In the genomic region with DNA sequence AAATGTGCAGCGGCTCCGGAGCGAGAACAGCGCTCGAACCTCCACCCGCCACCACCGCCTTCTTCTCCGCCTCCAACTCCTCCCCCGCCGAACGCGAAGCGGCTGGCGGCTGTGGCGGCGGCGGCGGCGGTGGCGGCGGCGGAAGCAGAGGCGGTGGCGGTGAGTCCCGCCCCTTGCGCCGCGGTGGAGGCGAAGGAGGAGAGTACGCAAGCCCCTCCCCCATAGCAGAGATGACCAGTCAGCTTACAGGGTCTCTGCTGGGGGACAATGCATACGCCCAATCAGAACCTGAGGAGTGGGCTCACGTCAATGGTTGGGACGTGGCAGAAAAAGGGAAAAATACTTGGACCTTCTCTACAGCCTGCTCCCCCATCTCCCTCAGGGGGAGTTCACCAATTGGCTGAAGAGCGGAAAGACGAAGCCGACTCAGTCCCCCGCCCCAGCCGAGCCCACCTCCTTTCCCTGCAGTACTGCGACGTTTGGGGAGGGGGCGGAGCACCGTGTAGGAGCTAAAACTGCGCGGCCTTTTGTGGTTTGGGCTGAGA, we compare ENCODE assay signal across 8 cellular contexts. TPM values are rescaled to one million over a fixed set of nuclear protein-coding genes. Genes with fewer than 3 reads are reported as not detected.
DNase-seq lines count a peak whose midpoint lies in the region; ATAC-seq and TF ChIP-seq lines count a peak whose summit lies in the region.

A gene with protein sequence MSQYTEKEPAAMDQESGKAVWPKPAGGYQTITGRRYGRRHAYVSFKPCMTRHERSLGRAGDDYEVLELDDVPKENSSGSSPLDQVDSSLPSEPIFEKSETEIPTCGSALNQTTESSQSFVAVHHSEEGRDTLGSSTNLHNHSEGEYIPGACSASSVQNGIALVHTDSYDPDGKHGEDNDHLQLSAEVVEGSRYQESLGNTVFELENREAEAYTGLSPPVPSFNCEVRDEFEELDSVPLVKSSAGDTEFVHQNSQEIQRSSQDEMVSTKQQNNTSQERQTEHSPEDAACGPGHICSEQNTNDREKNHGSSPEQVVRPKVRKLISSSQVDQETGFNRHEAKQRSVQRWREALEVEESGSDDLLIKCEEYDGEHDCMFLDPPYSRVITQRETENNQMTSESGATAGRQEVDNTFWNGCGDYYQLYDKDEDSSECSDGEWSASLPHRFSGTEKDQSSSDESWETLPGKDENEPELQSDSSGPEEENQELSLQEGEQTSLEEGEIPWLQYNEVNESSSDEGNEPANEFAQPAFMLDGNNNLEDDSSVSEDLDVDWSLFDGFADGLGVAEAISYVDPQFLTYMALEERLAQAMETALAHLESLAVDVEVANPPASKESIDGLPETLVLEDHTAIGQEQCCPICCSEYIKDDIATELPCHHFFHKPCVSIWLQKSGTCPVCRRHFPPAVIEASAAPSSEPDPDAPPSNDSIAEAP (minus strand): TSS at position 131 of the 545 bp plus-strand sequence. CDS start 26,541 bp downstream, outside the sequence.

- H3K4me1 ChIP-seq in SK-N-SH (ENCODE audit: control insufficient read depth in 1 of 2, insufficient read depth in 2 of 2, low read depth in 1 of 2, low read length in 1 of 2): peaks cover 13 to 25% of the 10 kb centered on the region in 2 experiments
- H3K4me1 ChIP-seq in gastroesophageal sphincter: peaks cover 21 to 64% (median 23%) of the 10 kb centered on the region in 3 donors
- H3K4me1 ChIP-seq in neutrophil (ENCODE audit: control insufficient read depth in 1 of 2, insufficient read depth in 1 of 2, low read depth in 1 of 2, low read length in 1 of 2): peaks cover 35 to 36% of the 10 kb centered on the region in 2 experiments

- peak; percentile 31 for TF ChIP-seq RAD21 in SK-N-SH (IDR thresholded peaks at IDR 0.05; ENCODE audit: low read length)

- ATAC-seq in HG02571 (IDR thresholded peaks at IDR 0.05; ENCODE audit: unreplicated experiment): peak; percentile 81
- peak; percentile 96 for ATAC-seq in gastroesophageal sphincter

- H3K27me3 ChIP-seq in SK-N-SH (ENCODE audit: insufficient read depth) (no peaks in the 10 kb centered on the region), gastroesophageal sphincter (no peaks in the 10 kb centered on the region), neutrophil (no peaks in the 10 kb centered on the region)

- peaks cover 45% of the 10 kb centered on the region for H3K79me2 ChIP-seq in SK-N-SH (ENCODE audit: insufficient read depth)

- peak within 1 kb of the TSS; percentile 96 for H3K9ac ChIP-seq in SK-N-SH

- CTCF ChIA-PET in SK-N-SH (lab: Yijun Ruan, JAX): interaction anchor here (0.8 kb wide), 1 partner anchor 336 kb away, joined by 3 read pairs; no protein-coding TSS in a partner anchor

- WGBS in SK-N-SH (ENCODE audit: low lambda C conversion rate): 2% methylated on average over 30 of the region's 44 CpGs
- 0% methylated on average over 6 to 7 of the region's 44 CpGs for WGBS in gastroesophageal sphincter (ENCODE audit: low coverage in 1 of 2), 2 donors

- POLR2A ChIA-PET in SK-N-SH (lab: Yijun Ruan, JAX): interaction anchor here (0.7 to 2.0 kb wide), 4 partner anchors 82 to 1028 kb away, joined by 3 to 10 read pairs (median 4); a partner anchor contains a TSS

- H3K27ac ChIP-seq in SK-N-SH (ENCODE audit: low read depth in 2 of 2, low read length in 1 of 2) (peak within 1 kb of the TSS; percentile 98 to 99), gastroesophageal sphincter (peak within 1 kb of the TSS; percentile 96 to 99 (median 98)), neutrophil (peak within 1 kb of the TSS; percentile 99), substantia nigra (ENCODE audit: low read depth, low read length, poor library complexity, severe bottlenecking) (peak within 1 kb of the TSS; percentile 97)

- TF ChIP-seq CTCF in SK-N-SH (IDR thresholded peaks at IDR 0.05) (peak; percentile 9; the same call in 1 of the 2 replicates), gastroesophageal sphincter (IDR thresholded peaks at IDR 0.05) (peak in 3 of 4 experiments; percentile 45 to 56 (median 48)), neutrophil (IDR thresholded peaks at IDR 0.05) (peak; percentile 61)

- H3K36me3 ChIP-seq in SK-N-SH (replicated peaks in 1 of 2; ENCODE audit: control insufficient read depth in 1 of 2, insufficient read depth in 2 of 2, low read length in 1 of 2): no peaks in the 10 kb centered on the region
- no peaks in the 10 kb centered on the region for H3K36me3 ChIP-seq in gastroesophageal sphincter
- H3K36me3 ChIP-seq in neutrophil: no peaks in the 10 kb centered on the region

- DNase-seq in GM04503 (ENCODE audit: low read depth) (peak; percentile 99), NCI-H1048 (lab: John Stamatoyannopoulos, UW) (peak; percentile 100), SK-N-SH (peak; percentile 91), substantia nigra (lab: John Stamatoyannopoulos, UW) (peak; percentile 85 to 100 (median 98))
- DNase-seq in activated naive CD4-positive, alpha-beta T cell treated with anti-CD3 and anti-CD28 coated beads, Interleukin-2, amount 50 U/mL, for 16 hours: peak; percentile 97

- H4K20me1 ChIP-seq in SK-N-SH (ENCODE audit: insufficient read depth): peaks cover 40% of the 10 kb centered on the region

- H3K9me3 ChIP-seq in SK-N-SH: no peaks in the 10 kb centered on the region
- H3K9me3 ChIP-seq in gastroesophageal sphincter: no peaks in the 10 kb centered on the region
- H3K9me3 ChIP-seq in neutrophil: no peaks in the 10 kb centered on the region

- peak within 1 kb of the TSS; percentile 81 for H3K4me2 ChIP-seq in SK-N-SH

- peak within 1 kb of the TSS; percentile 29; the same call in 1 of the 2 replicates for H2AFZ ChIP-seq in SK-N-SH (ENCODE audit: low read depth)

- peak; percentile 83 to 92 for TF ChIP-seq POLR2A in gastroesophageal sphincter (IDR thresholded peaks at IDR 0.05)

- peak within 1 kb of the TSS; percentile 93 to 96 for H3K4me3 ChIP-seq in SK-N-SH (ENCODE audit: low read depth in 2 of 2, low read length in 1 of 2)
- peak within 1 kb of the TSS; percentile 83 to 94 for H3K4me3 ChIP-seq in gastroesophageal sphincter
- peak within 1 kb of the TSS; percentile 85 to 91 for H3K4me3 ChIP-seq in neutrophil (ENCODE audit: low read depth in 1 of 2, low read length in 1 of 2)

- TF ChIP-seq EP300 in SK-N-SH (IDR thresholded peaks at IDR 0.05; ENCODE audit: borderline replicate concordance in 1 of 2, low read depth in 1 of 2, low read length in 1 of 2): peak; percentile 28 to 40; a peak in 2 of 4 replicates
- TF ChIP-seq EP300 in gastroesophageal sphincter (IDR thresholded peaks at IDR 0.05): no peak

- H3K9me2 ChIP-seq in SK-N-SH: no peaks in the 10 kb centered on the region

- H3F3A ChIP-seq in SK-N-SH (replicated peaks; ENCODE audit: insufficient read depth): peaks cover 28% of the 10 kb centered on the region

TF ChIP-seq in SK-N-SH, 30 proteins besides CTCF, POLR2A, EP300 and RAD21 (continues in another document):
- TF ChIP-seq, protein P1, sequence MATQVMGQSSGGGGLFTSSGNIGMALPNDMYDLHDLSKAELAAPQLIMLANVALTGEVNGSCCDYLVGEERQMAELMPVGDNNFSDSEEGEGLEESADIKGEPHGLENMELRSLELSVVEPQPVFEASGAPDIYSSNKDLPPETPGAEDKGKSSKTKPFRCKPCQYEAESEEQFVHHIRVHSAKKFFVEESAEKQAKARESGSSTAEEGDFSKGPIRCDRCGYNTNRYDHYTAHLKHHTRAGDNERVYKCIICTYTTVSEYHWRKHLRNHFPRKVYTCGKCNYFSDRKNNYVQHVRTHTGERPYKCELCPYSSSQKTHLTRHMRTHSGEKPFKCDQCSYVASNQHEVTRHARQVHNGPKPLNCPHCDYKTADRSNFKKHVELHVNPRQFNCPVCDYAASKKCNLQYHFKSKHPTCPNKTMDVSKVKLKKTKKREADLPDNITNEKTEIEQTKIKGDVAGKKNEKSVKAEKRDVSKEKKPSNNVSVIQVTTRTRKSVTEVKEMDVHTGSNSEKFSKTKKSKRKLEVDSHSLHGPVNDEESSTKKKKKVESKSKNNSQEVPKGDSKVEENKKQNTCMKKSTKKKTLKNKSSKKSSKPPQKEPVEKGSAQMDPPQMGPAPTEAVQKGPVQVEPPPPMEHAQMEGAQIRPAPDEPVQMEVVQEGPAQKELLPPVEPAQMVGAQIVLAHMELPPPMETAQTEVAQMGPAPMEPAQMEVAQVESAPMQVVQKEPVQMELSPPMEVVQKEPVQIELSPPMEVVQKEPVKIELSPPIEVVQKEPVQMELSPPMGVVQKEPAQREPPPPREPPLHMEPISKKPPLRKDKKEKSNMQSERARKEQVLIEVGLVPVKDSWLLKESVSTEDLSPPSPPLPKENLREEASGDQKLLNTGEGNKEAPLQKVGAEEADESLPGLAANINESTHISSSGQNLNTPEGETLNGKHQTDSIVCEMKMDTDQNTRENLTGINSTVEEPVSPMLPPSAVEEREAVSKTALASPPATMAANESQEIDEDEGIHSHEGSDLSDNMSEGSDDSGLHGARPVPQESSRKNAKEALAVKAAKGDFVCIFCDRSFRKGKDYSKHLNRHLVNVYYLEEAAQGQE (IDR thresholded peaks at IDR 0.05; ENCODE audit: low read depth, low read length): 0 out of 2 replicates have a peak, but pooled peaks have one; percentile 21
- TF ChIP-seq CHD2 (IDR thresholded peaks at IDR 0.05; ENCODE audit: low read length, partially characterized antibody): peak; percentile 68
- TF ChIP-seq FOXJ3 (CRISPR knock-in tag; IDR thresholded peaks at IDR 0.05): no peak
- peak; percentile 63 for TF ChIP-seq GABPA (IDR thresholded peaks at IDR 0.05; ENCODE audit: low read depth)
- no peak for TF ChIP-seq FOXM1 (IDR thresholded peaks at IDR 0.05; ENCODE audit: low read depth)
- TF ChIP-seq NFIC (IDR thresholded peaks at IDR 0.05; ENCODE audit: borderline replicate concordance): no peak
- TF ChIP-seq JUND (IDR thresholded peaks at IDR 0.05): no peak
- TF ChIP-seq, protein P2, sequence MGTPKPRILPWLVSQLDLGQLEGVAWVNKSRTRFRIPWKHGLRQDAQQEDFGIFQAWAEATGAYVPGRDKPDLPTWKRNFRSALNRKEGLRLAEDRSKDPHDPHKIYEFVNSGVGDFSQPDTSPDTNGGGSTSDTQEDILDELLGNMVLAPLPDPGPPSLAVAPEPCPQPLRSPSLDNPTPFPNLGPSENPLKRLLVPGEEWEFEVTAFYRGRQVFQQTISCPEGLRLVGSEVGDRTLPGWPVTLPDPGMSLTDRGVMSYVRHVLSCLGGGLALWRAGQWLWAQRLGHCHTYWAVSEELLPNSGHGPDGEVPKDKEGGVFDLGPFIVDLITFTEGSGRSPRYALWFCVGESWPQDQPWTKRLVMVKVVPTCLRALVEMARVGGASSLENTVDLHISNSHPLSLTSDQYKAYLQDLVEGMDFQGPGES (IDR thresholded peaks at IDR 0.05; ENCODE audit: low read depth, low read length): peak; percentile 25; the same call in 1 of the 2 replicates
- peak; percentile 44 for TF ChIP-seq NRF1 (IDR thresholded peaks at IDR 0.05; ENCODE audit: low read depth, low read length)
- TF ChIP-seq MEF2A (IDR thresholded peaks at IDR 0.05; ENCODE audit: borderline replicate concordance, low read depth): no peak
- TF ChIP-seq YY1 (IDR thresholded peaks at IDR 0.05; ENCODE audit: low read depth): 0 out of 2 replicates have a peak, but pooled peaks have one; percentile 8
- no peak for TF ChIP-seq RXRA (IDR thresholded peaks at IDR 0.05; ENCODE audit: borderline replicate concordance, low read depth)

RNA-seq across cellular contexts. Expression of the gene that starts here (rescaled TPM):
- polyA plus RNA-seq in SK-N-SH (2012; rRNA removed): 30.7 and 39.6 TPM in 2 replicates
- 46.6 and 55.5 TPM in 2 replicates for polyA plus RNA-seq in SK-N-SH (2012; cell fraction: cytosol; rRNA removed)
- 12.8 and 27.9 TPM in 2 replicates for polyA plus RNA-seq in SK-N-SH (2012; cell fraction: nucleus; rRNA removed)
- 100 to 1,000 TPM; 160 to 297 (median 181) TPM for total RNA-seq in gastroesophageal sphincter

Comparison
In these comparisons a context has a peak if more than half of its experiments do, and no peak if none do; other contexts are left out.
1. Peak in every context shown above with its lines: DNase-seq, ATAC-seq, H3K4me3 ChIP-seq and H3K27ac ChIP-seq.
2. CTCF ChIP-seq: peak in every context shown above with its lines; median percentile 61 in neutrophil; 48 in gastroesophageal sphincter; 9 in SK-N-SH.